In genomic region chr7:16891338-16891737, GRCh38 we compare ENCODE assay signal across 8 cellular contexts. TPM values are rescaled to one million over a fixed set of nuclear protein-coding genes. Genes with fewer than 3 reads are reported as not detected.
DNase-seq lines count a peak whose midpoint lies in the region; ATAC-seq and TF ChIP-seq lines count a peak whose summit lies in the region.

No MANE protein-coding gene starts in this region.

- H3K14ac ChIP-seq in mesenchymal stem cell (ENCODE audit: low read length in 2 of 2): no peak overlapping the region

- 59% methylated on average over 2 of the region's 2 CpGs for WGBS in mesenchymal stem cell

- H3K18ac ChIP-seq in mesenchymal stem cell (ENCODE audit: low read depth in 1 of 2, low read length in 2 of 2): no peak overlapping the region

- H3K27ac ChIP-seq in mesenchymal stem cell (ENCODE audit: low read length, poor library complexity, severe bottlenecking) (no peak overlapping the region), gastrocnemius medialis (no peak overlapping the region)

- ATAC-seq in HG02885 (IDR thresholded peaks at IDR 0.05; ENCODE audit: poor library complexity, unreplicated experiment) (peak; percentile 44), gastrocnemius medialis (no peak)

- H3K79me1 ChIP-seq in mesenchymal stem cell (replicated peaks; ENCODE audit: low read length, poor library complexity, severe bottlenecking): no peaks in the 10 kb centered on the region

- H3K4me1 ChIP-seq in mesenchymal stem cell (ENCODE audit: control insufficient read depth, insufficient read depth, low read depth, low read length): no peaks in the 10 kb centered on the region
- no peaks in the 10 kb centered on the region for H3K4me1 ChIP-seq in gastrocnemius medialis

- no peak overlapping the region for H3K4me3 ChIP-seq in mesenchymal stem cell (ENCODE audit: insufficient read depth in 1 of 2, low read depth in 1 of 2, low read length in 2 of 2)
- H3K4me3 ChIP-seq in gastrocnemius medialis: no peak overlapping the region

- no peak overlapping the region for H4K8ac ChIP-seq in mesenchymal stem cell (ENCODE audit: low read length)

- H3K36me3 ChIP-seq in mesenchymal stem cell (ENCODE audit: control insufficient read depth in 1 of 2, insufficient read depth in 2 of 2, low read depth in 1 of 2, low read length in 2 of 2): no peaks in the 10 kb centered on the region
- H3K36me3 ChIP-seq in gastrocnemius medialis: no peaks in the 10 kb centered on the region

- peak; percentile 14 for DNase-seq in stimulated activated CD4-positive, alpha-beta T cell treated with anti-CD3 and anti-CD28 coated beads, Interleukin-4, amount 100 ng/mL, for 24 hours
- DNase-seq in stimulated activated CD4-positive, alpha-beta T cell treated with anti-CD3 and anti-CD28 coated beads, Interleukin-2, amount 100 ng/mL, for 24 hours: no peak
- DNase-seq in NCI-H748 (lab: John Stamatoyannopoulos, UW; ENCODE audit: unreplicated experiment) (peak; percentile 65), dedifferentiated amniotic fluid mesenchymal stem cell (ENCODE audit: extremely low spot score) (peak; percentile 75), mesenchymal stem cell (peak; percentile 78), gastrocnemius medialis (no peak), KG1 (lab: John Stamatoyannopoulos, UW) (no peak)

- TF ChIP-seq CTCF in gastrocnemius medialis (IDR thresholded peaks at IDR 0.05 in 4 of 5, conservative IDR thresholded peaks at IDR 0.05 in 1 of 5): peak in 1 of 5 experiments; percentile 8

- no peak overlapping the region for H2BK12ac ChIP-seq in mesenchymal stem cell (ENCODE audit: low read length in 2 of 2)

- H3K23ac ChIP-seq in mesenchymal stem cell (ENCODE audit: low read length in 2 of 2): no peak overlapping the region

- H2BK5ac ChIP-seq in mesenchymal stem cell (ENCODE audit: low read depth, low read length, poor library complexity, severe bottlenecking): no peak overlapping the region

- no peak overlapping the region for H3K4me2 ChIP-seq in mesenchymal stem cell (ENCODE audit: low read length, poor library complexity, severe bottlenecking)

- H3K9me3 ChIP-seq in mesenchymal stem cell (ENCODE audit: control insufficient read depth, low read length): no peaks in the 10 kb centered on the region
- no peaks in the 10 kb centered on the region for H3K9me3 ChIP-seq in gastrocnemius medialis

- no peak overlapping the region for H2BK120ac ChIP-seq in mesenchymal stem cell (ENCODE audit: low read depth, low read length)

- no peak overlapping the region for H3K9ac ChIP-seq in mesenchymal stem cell (ENCODE audit: low read length)

- in situ Hi-C loops in gastrocnemius medialis (cut with MboI; ENCODE audit: low sequenced_read_pairs in 4 of 4): no loop called here

- H2BK15ac ChIP-seq in mesenchymal stem cell (ENCODE audit: low read depth, poor library complexity, severe bottlenecking): no peak overlapping the region

- no peak overlapping the region for H2AFZ ChIP-seq in mesenchymal stem cell (ENCODE audit: low read depth, low read length)

- H2AK5ac ChIP-seq in mesenchymal stem cell (ENCODE audit: low read length, severe bottlenecking): no peak overlapping the region

- H3K4ac ChIP-seq in mesenchymal stem cell (ENCODE audit: low read depth in 1 of 2, low read length in 2 of 2): no peak overlapping the region

- H3K27me3 ChIP-seq in mesenchymal stem cell (ENCODE audit: control insufficient read depth in 1 of 2, insufficient read depth in 1 of 2, low read length in 2 of 2): no peaks in the 10 kb centered on the region
- H3K27me3 ChIP-seq in gastrocnemius medialis: no peaks in the 10 kb centered on the region

- TF ChIP-seq POLR2A in gastrocnemius medialis (IDR thresholded peaks at IDR 0.05): no peak

- intact Hi-C loops in gastrocnemius medialis (cut with DNase I; ENCODE audit: low total_unique reads): no loop called here

- H4K91ac ChIP-seq in mesenchymal stem cell (ENCODE audit: low read length): no peak overlapping the region

RNA-seq across cellular contexts. Expression of gene AGR3, which starts 9.6 kb away (rescaled TPM):
- not detected for polyA plus RNA-seq in mesenchymal stem cell (2013, experiment 1 of 2)
- not detected for polyA plus RNA-seq in mesenchymal stem cell (2013, experiment 2 of 2)
- total RNA-seq in gastrocnemius medialis: not detected

Comparison
In these comparisons a context has a peak if more than half of its experiments do, and no peak if none do; other contexts are left out.
1. DNase-seq: peak in stimulated activated CD4-positive, alpha-beta T cell treated with anti-CD3 and anti-CD28 coated beads, Interleukin-4, amount 100 ng/mL, for 24 hours (single experiment), NCI-H748 (single experiment), dedifferentiated amniotic fluid mesenchymal stem cell (single experiment) and mesenchymal stem cell (single experiment); none in stimulated activated CD4-positive, alpha-beta T cell treated with anti-CD3 and anti-CD28 coated beads, Interleukin-2, amount 100 ng/mL, for 24 hours (0 of 2), gastrocnemius medialis (0 of 2) and KG1 (single experiment).